In genomic region chr10:114548662-114549061, GRCh38 we compare ENCODE assay signal across 8 cellular contexts.
DNase-seq lines count a peak whose midpoint lies in the region; ATAC-seq and TF ChIP-seq lines count a peak whose summit lies in the region.

No MANE protein-coding gene starts in this region.

- TF ChIP-seq CTCF in thoracic aorta (IDR thresholded peaks at IDR 0.05): peak; percentile 43

- H3K4me1 Mint-ChIP-seq in activated CD4-positive, alpha-beta memory T cell treated with anti-CD3 and anti-CD28 coated beads for 36 hours (ENCODE audit: low read depth): peaks cover 32% of the 10 kb centered on the region
- H3K4me1 Mint-ChIP-seq in activated CD4-positive, alpha-beta memory T cell treated with anti-CD3 and anti-CD28 coated beads, Interleukin-2, amount 10 ng/mL, durations not matched to agents 7 days and 5 days: peaks cover 44% of the 10 kb centered on the region

- H3K27me3 ChIP-seq in thoracic aorta (replicated peaks; ENCODE audit: insufficient read depth): no peaks in the 10 kb centered on the region

- no peaks in the 10 kb centered on the region for H3K9me3 ChIP-seq in thoracic aorta

- peak; percentile 35 for DNase-seq in activated CD4-positive, alpha-beta memory T cell treated with anti-CD3 and anti-CD28 coated beads for 36 hours
- no peak for DNase-seq in activated CD4-positive, alpha-beta memory T cell treated with anti-CD3 and anti-CD28 coated beads, Interleukin-2, amount 10 ng/mL, durations not matched to agents 7 days and 5 days
- DNase-seq in SW480 (ENCODE audit: low spot score) (peak; percentile 36), left ventricle myocardium superior (no peak), thoracic aorta (ENCODE audit: low spot score) (no peak)

- no peaks in the 10 kb centered on the region for H3K27me3 Mint-ChIP-seq in activated CD4-positive, alpha-beta memory T cell treated with anti-CD3 and anti-CD28 coated beads for 36 hours
- H3K27me3 Mint-ChIP-seq in activated CD4-positive, alpha-beta memory T cell treated with anti-CD3 and anti-CD28 coated beads, Interleukin-2, amount 10 ng/mL, durations not matched to agents 7 days and 5 days: no peaks in the 10 kb centered on the region

- H3K4me3 Mint-ChIP-seq in activated CD4-positive, alpha-beta memory T cell treated with anti-CD3 and anti-CD28 coated beads for 36 hours: no peak overlapping the region
- no peak overlapping the region for H3K4me3 Mint-ChIP-seq in activated CD4-positive, alpha-beta memory T cell treated with anti-CD3 and anti-CD28 coated beads, Interleukin-2, amount 10 ng/mL, durations not matched to agents 7 days and 5 days

- no peaks in the 10 kb centered on the region for H3K9me3 Mint-ChIP-seq in activated CD4-positive, alpha-beta memory T cell treated with anti-CD3 and anti-CD28 coated beads for 36 hours
- H3K9me3 Mint-ChIP-seq in activated CD4-positive, alpha-beta memory T cell treated with anti-CD3 and anti-CD28 coated beads, Interleukin-2, amount 10 ng/mL, durations not matched to agents 7 days and 5 days: no peaks in the 10 kb centered on the region

- H3K27ac ChIP-seq in thoracic aorta: no peak overlapping the region

- H3K4me1 ChIP-seq in thoracic aorta (ENCODE audit: control insufficient read depth in 1 of 2, low read depth in 2 of 2): peaks cover 0 to 6% of the 10 kb centered on the region in 2 donors

- intact Hi-C loops in activated CD4-positive, alpha-beta memory T cell treated with anti-CD3 and anti-CD28 coated beads for 36 hours (cut with micrococcal nuclease): loop anchor here (10.0 kb wide), 1 partner anchor 694 kb away; the partner anchor contains the start of genes DCLRE1A and NHLRC2
- intact Hi-C loops in left ventricle myocardium superior (cut with micrococcal nuclease): no loop called here

- no peak overlapping the region for H3K4me3 ChIP-seq in thoracic aorta

- no peaks in the 10 kb centered on the region for H3K36me3 ChIP-seq in thoracic aorta

- POLR2A ChIA-PET in activated CD4-positive, alpha-beta memory T cell treated with anti-CD3 and anti-CD28 coated beads for 36 hours (lab: Charles Lee): interaction anchor here (0.6 kb wide), 1 partner anchor 30 kb away, joined by 5 read pairs; no protein-coding TSS in a partner anchor
- POLR2A ChIA-PET in activated CD4-positive, alpha-beta memory T cell treated with anti-CD3 and anti-CD28 coated beads, Interleukin-2, amount 10 ng/mL, durations not matched to agents 7 days and 5 days (lab: Charles Lee): no interaction called here

- CTCF ChIA-PET in activated CD4-positive, alpha-beta memory T cell treated with anti-CD3 and anti-CD28 coated beads for 36 hours (lab: Charles Lee): interaction anchor here (0.6 to 9.5 kb wide), 17 partner anchors 12 to 581 kb away, joined by 3 to 89 read pairs (median 4); no protein-coding TSS in a partner anchor
- CTCF ChIA-PET in activated CD4-positive, alpha-beta memory T cell treated with anti-CD3 and anti-CD28 coated beads, Interleukin-2, amount 10 ng/mL, durations not matched to agents 7 days and 5 days (lab: Charles Lee): interaction anchor here (0.8 to 6.2 kb wide), 12 partner anchors 21 to 331 kb away, joined by 3 to 76 read pairs (median 5); partner anchors contain the start of gene FHIP2A

- no peak overlapping the region for H3K27ac Mint-ChIP-seq in activated CD4-positive, alpha-beta memory T cell treated with anti-CD3 and anti-CD28 coated beads for 36 hours
- no peak overlapping the region for H3K27ac Mint-ChIP-seq in activated CD4-positive, alpha-beta memory T cell treated with anti-CD3 and anti-CD28 coated beads, Interleukin-2, amount 10 ng/mL, durations not matched to agents 7 days and 5 days

- ATAC-seq in left ventricle myocardium superior (peak; percentile 26), thoracic aorta (ENCODE audit: insufficient number of reproducible peaks, low FRiP score, low read depth) (no peak), HG03045 (IDR thresholded peaks at IDR 0.05; ENCODE audit: unreplicated experiment) (no peak), GM21619 (IDR thresholded peaks at IDR 0.05; ENCODE audit: unreplicated experiment) (no peak), GM18858 (IDR thresholded peaks at IDR 0.05; ENCODE audit: unreplicated experiment) (no peak)

- H3K36me3 Mint-ChIP-seq in activated CD4-positive, alpha-beta memory T cell treated with anti-CD3 and anti-CD28 coated beads for 36 hours: no peaks in the 10 kb centered on the region
- no peaks in the 10 kb centered on the region for H3K36me3 Mint-ChIP-seq in activated CD4-positive, alpha-beta memory T cell treated with anti-CD3 and anti-CD28 coated beads, Interleukin-2, amount 10 ng/mL, durations not matched to agents 7 days and 5 days (ENCODE audit: low read depth)

Comparison
In these comparisons a context has a peak if more than half of its experiments do, and no peak if none do; other contexts are left out.
1. DNase-seq: peak in activated CD4-positive, alpha-beta memory T cell treated with anti-CD3 and anti-CD28 coated beads for 36 hours (single experiment) and SW480 (single experiment); none in activated CD4-positive, alpha-beta memory T cell treated with anti-CD3 and anti-CD28 coated beads, Interleukin-2, amount 10 ng/mL, durations not matched to agents 7 days and 5 days (single experiment), left ventricle myocardium superior (single experiment) and thoracic aorta (single experiment).